Comparison of ENCODE assay signal across 25 cellular contexts in the genomic region with DNA sequence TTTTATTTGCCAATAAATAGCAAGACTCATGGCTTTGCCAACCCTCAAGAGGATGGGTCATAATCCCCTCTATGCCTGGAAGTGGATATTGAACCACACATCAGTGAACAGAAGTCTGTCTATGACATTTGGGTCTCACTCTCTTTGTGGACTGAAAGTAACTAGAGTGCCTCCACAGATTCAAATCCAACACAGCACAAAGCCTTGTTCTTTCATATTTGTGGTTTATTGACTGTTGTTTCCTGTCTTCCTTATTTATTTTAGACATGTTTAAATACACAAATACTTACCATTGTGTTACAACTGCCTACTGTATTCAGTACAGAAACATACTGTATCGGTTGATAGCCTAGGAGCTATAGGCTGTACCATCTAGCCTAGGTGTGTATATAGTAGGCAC.
A peak's percentile ranks its signal among the peaks of the same experiment; 100 is the strongest.
DNase-seq lines count a peak whose midpoint lies in the region; ATAC-seq, FAIRE-seq and TF ChIP-seq lines count a peak whose summit lies in the region.
"Had no signal": no experiment of that assay in that cellular context is flagged by ENCODE, and none has a peak within 500 bp of the region (broad histone marks: within the 10 kb centered on the region; RNA-seq: fewer than 3 reads in every experiment).

No MANE protein-coding gene starts in this region.

- in situ Hi-C loops in SK-MEL-5 (cut with HindIII; ENCODE audit: low pct_unique_long_range_greater_than_20kb, low sequenced_read_pairs), result no loop called here

- intact Hi-C loops in left colon (cut with DNase I, micrococcal nuclease) (no loop called here), Right ventricle myocardium superior (cut with DNase I) (no loop called here)

- H3K4me3 ChIP-seq in LNCaP clone FGC (ENCODE audit: low read depth, low read length), result no peak overlapping the region
- H3K4me3 ChIP-seq: BLaER1, GM12878 had no signal

- no peak for TF ChIP-seq CTCF in LNCaP clone FGC (IDR thresholded peaks at IDR 0.05; ENCODE audit: control insufficient read depth, extremely low read depth, insufficient read depth)

- ATAC-seq in left colon, result peak; percentile 48
- ATAC-seq in Right ventricle myocardium superior (ENCODE audit: poor library complexity), result no peak
- ATAC-seq: GM12878 had no signal

- DNase-seq in LNCaP clone FGC (ENCODE audit: low read depth) (peak; percentile 17), SK-MEL-5 (ENCODE audit: low read depth, low spot score) (peak; percentile 74), left colon (no peak), Right ventricle myocardium superior (no peak), RCC 7860 (ENCODE audit: low spot score) (no peak)
- no peak for DNase-seq in activated T-cell treated with anti-CD3 and anti-CD28 coated beads, Interleukin-2, amount 50 U/mL, for 1 hour
- DNase-seq: 8988T; ACHN; BE2C; C1 segment of cervical spinal cord; CD4-positive, alpha-beta memory T cell; CD4-positive, CD25-positive, alpha-beta regulatory T cell; CD8-positive, alpha-beta memory T cell; COR-L47; DMS 273 treated with DMSO at 0.1 percent for 48 hours; DMS153; DMS79; DND-41; EL; GDM1 had no signal

- no peak for FAIRE-seq in RCC 7860 (lab: Jason Lieb, UNC)
- FAIRE-seq: A204.1, GM12878, GM12892, GM18507 had no signal

Comparison
In these comparisons a context has a peak if more than half of its experiments do, and no peak if none do; other contexts are left out.
1. DNase-seq: peak in LNCaP clone FGC (single experiment) and SK-MEL-5 (single experiment); none in left colon (0 of 2), Right ventricle myocardium superior (single experiment), RCC 7860 (single experiment) and activated T-cell treated with anti-CD3 and anti-CD28 coated beads, Interleukin-2, amount 50 U/mL, for 1 hour (single experiment).